Comparison of ENCODE assay signal across 9 cellular contexts in genomic region chr9:75186767-75187380, GRCh38.
DNase-seq lines count a peak whose midpoint lies in the region; ATAC-seq and TF ChIP-seq lines count a peak whose summit lies in the region.
"Had no signal": no experiment of that assay in that cellular context is flagged by ENCODE, and none has a peak within 500 bp of the region (broad histone marks: within the 10 kb centered on the region; RNA-seq: fewer than 3 reads in every experiment).

No MANE protein-coding gene starts in this region.

- no peaks in the 10 kb centered on the region for H3K9me3 ChIP-seq in neural progenitor cell (ENCODE audit: low read depth)

- TF ChIP-seq CTCF in LNCaP clone FGC (IDR thresholded peaks at IDR 0.05; ENCODE audit: control insufficient read depth, extremely low read depth, insufficient read depth) (peak; percentile 74), neural progenitor cell (IDR thresholded peaks at IDR 0.05) (peak; percentile 94)

- H3K9me3 Mint-ChIP-seq in neural progenitor cell, result no peaks in the 10 kb centered on the region

- no peaks in the 10 kb centered on the region for H3F3A ChIP-seq in neural progenitor cell (ENCODE audit: low read depth)

- H3K36me3 ChIP-seq in neural progenitor cell, result no peaks in the 10 kb centered on the region

- H3K4me1 ChIP-seq in neural progenitor cell, result no peaks in the 10 kb centered on the region

- no peak overlapping the region for H2AFZ ChIP-seq in neural progenitor cell (replicated peaks)

- in situ Hi-C loops in G401 (cut with HindIII; ENCODE audit: low sequenced_read_pairs), result no loop called here

- no peaks in the 10 kb centered on the region for H3K36me3 Mint-ChIP-seq in neural progenitor cell

- H3K27me3 Mint-ChIP-seq in neural progenitor cell (ENCODE audit: insufficient read depth, low read depth), result no peaks in the 10 kb centered on the region

- no peaks in the 10 kb centered on the region for H3K79me2 ChIP-seq in neural progenitor cell (ENCODE audit: low read depth)

- ATAC-seq in GM21528 (IDR thresholded peaks at IDR 0.05; ENCODE audit: low FRiP score, unreplicated experiment), result no peak
- ATAC-seq in GM18868 (IDR thresholded peaks at IDR 0.05; ENCODE audit: unreplicated experiment), result no peak

- DNase-seq in G401 (ENCODE audit: low spot score) (peak; percentile 35), LNCaP clone FGC (ENCODE audit: low read depth) (no peak), cerebellum (ENCODE audit: low spot score) (peak; percentile 13), neural progenitor cell (ENCODE audit: low spot score) (no peak), NCI-H1930 (lab: John Stamatoyannopoulos, UW) (no peak), NCI-H446 (lab: John Stamatoyannopoulos, UW) (no peak)

- H3K27ac Mint-ChIP-seq in neural progenitor cell, result no peak overlapping the region

- no peak overlapping the region for H3K4me3 Mint-ChIP-seq in neural progenitor cell

- no peaks in the 10 kb centered on the region for H3K4me1 Mint-ChIP-seq in neural progenitor cell

- H3K4me2 ChIP-seq in neural progenitor cell, result no peak overlapping the region

- no peak overlapping the region for H3K27ac ChIP-seq in neural progenitor cell
- H3K27ac ChIP-seq: SK-N-MC had no signal

- no peaks in the 10 kb centered on the region for H4K20me1 ChIP-seq in neural progenitor cell (ENCODE audit: low read depth)

- no peak overlapping the region for H3K9ac ChIP-seq in neural progenitor cell

- H3K4me3 ChIP-seq in LNCaP clone FGC (ENCODE audit: low read depth, low read length) (no peak overlapping the region), neural progenitor cell (no peak overlapping the region)
- H3K4me3 ChIP-seq: SK-N-MC had no signal

- H3K27me3 ChIP-seq in neural progenitor cell, result no peaks in the 10 kb centered on the region

Comparison
In these comparisons a context has a peak if more than half of its experiments do, and no peak if none do; other contexts are left out.
1. DNase-seq: peak in G401 (single experiment) and cerebellum (single experiment); none in LNCaP clone FGC (single experiment), neural progenitor cell (single experiment), NCI-H1930 (0 of 2) and NCI-H446 (0 of 2).